In the genomic region with DNA sequence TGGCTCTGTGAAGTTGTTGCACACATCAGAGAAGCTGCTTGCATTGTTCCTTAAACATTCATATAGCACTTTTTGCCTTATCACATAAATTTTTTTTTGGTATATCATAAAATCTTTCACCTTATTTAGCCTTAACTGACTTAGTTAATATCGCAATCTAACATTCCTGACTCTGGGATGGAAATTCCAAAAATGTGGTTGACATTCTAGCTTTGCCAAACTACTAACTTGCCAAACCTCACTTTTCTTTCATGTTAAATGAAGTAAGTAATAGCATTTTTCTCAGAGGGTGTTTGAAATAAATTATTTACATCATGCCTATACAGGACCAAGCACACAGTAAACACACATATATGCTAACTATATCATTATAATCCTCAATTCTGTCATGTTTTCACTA, we compare ENCODE assay signal across 23 cellular contexts.
DNase-seq lines count a peak whose midpoint lies in the region; ATAC-seq and TF ChIP-seq lines count a peak whose summit lies in the region.
"Had no signal": no experiment of that assay in that cellular context is flagged by ENCODE, and none has a peak within 500 bp of the region (broad histone marks: within the 10 kb centered on the region; RNA-seq: fewer than 3 reads in every experiment).

No MANE protein-coding gene starts in this region.

- no peaks in the 10 kb centered on the region for H4K20me1 ChIP-seq in OCI-LY7 (ENCODE audit: insufficient read depth, low read length)
- H4K20me1 ChIP-seq: BLaER1 had no signal

- WGBS in mesendoderm (ENCODE audit: extremely low coverage, insufficient coverage, low lambda C conversion rate), result no CpG with 5 or more reads among the region's 1 CpG

- no peaks in the 10 kb centered on the region for H3K9me2 ChIP-seq in OCI-LY7 (ENCODE audit: insufficient read depth, low read length)

- POLR2A ChIA-PET in OCI-LY7 (lab: Charles Lee), result no interaction called here

- H3K18ac ChIP-seq in mesendoderm (ENCODE audit: low read length), result no peak overlapping the region

- CTCF ChIA-PET in OCI-LY7 (lab: Charles Lee; ENCODE audit: unreplicated experiment), result no interaction called here

- DNase-seq in SK-N-MC (ENCODE audit: low read depth, low spot score) (no peak), astrocyte of the cerebellum (ENCODE audit: low read depth) (peak; percentile 2), mesendoderm (peak; percentile 8), NCI-H1105 treated with DMSO at 0.1 percent for 48 hours (lab: John Stamatoyannopoulos, UW) (no peak), OCI-LY7 (ENCODE audit: low spot score) (no peak)
- DNase-seq: 8988T; ACHN; BE2C; C1 segment of cervical spinal cord; CD4-positive, alpha-beta memory T cell; CD4-positive, CD25-positive, alpha-beta regulatory T cell; CD8-positive, alpha-beta memory T cell; COR-L47; DMS 273 treated with DMSO at 0.1 percent for 48 hours; DMS153; DMS53; DMS79; DND-41; EL; GDM1 had no signal

- no peak overlapping the region for H4K8ac ChIP-seq in mesendoderm (ENCODE audit: low read depth, low read length)

- no peaks in the 10 kb centered on the region for H3K27me3 ChIP-seq in mesendoderm (ENCODE audit: insufficient read depth, low read length, poor library complexity)
- H3K27me3 ChIP-seq: BE2C, BLaER1 had no signal

- H2BK15ac ChIP-seq in mesendoderm (replicated peaks; ENCODE audit: low read depth), result no peak overlapping the region

- H4K5ac ChIP-seq in mesendoderm (ENCODE audit: low read length), result no peak overlapping the region

- intact Hi-C loops in OCI-LY7 (cut with micrococcal nuclease; ENCODE audit: unreplicated experiment), result no loop called here

- no peak for TF ChIP-seq CTCF in astrocyte of the cerebellum (IDR thresholded peaks at IDR 0.05; ENCODE audit: low read depth, low read length, missing control alignments)
- TF ChIP-seq CTCF in OCI-LY7 (conservative IDR thresholded peaks at IDR 0.05; ENCODE audit: low read length), result no peak

- H3K9ac ChIP-seq in SK-N-MC (ENCODE audit: insufficient read length), result no peak overlapping the region
- H3K9ac ChIP-seq in mesendoderm (ENCODE audit: low read length), result no peak overlapping the region
- H3K9ac ChIP-seq: BLaER1 had no signal

- no peaks in the 10 kb centered on the region for H3K79me1 ChIP-seq in mesendoderm (ENCODE audit: low read length)

- H3K4ac ChIP-seq in mesendoderm (ENCODE audit: low read depth, low read length), result no peak overlapping the region

- H3K4me3 ChIP-seq in SK-N-MC (0 out of 2 replicates have a peak overlapping the region, but pooled peaks have one; percentile 1), astrocyte of the cerebellum (ENCODE audit: low read depth, low read length) (no peak overlapping the region), mesendoderm (ENCODE audit: low read length) (no peak overlapping the region), OCI-LY7 (ENCODE audit: low read depth, low read length, poor library complexity, severe bottlenecking) (no peak overlapping the region)
- H3K4me3 ChIP-seq: BLaER1, GM12878 had no signal

- H3K27ac ChIP-seq in SK-N-MC (peak overlapping the region; percentile 28; the same call in 1 of the 2 replicates), mesendoderm (ENCODE audit: low read depth, low read length) (no peak overlapping the region), OCI-LY7 (ENCODE audit: low read depth, low read length, poor library complexity, severe bottlenecking) (no peak overlapping the region)
- H3K27ac ChIP-seq: BLaER1 had no signal

- BruUV-seq in OCI-LY7 (replicated peaks; lab: Mats Ljungman, UMichigan), result no TSS peak

- H2BK120ac ChIP-seq in mesendoderm (ENCODE audit: low read depth, low read length), result no peak overlapping the region

- in situ Hi-C loops in astrocyte of the cerebellum (cut with HindIII; ENCODE audit: low sequenced_read_pairs), result no loop called here

- H2BK5ac ChIP-seq in mesendoderm (ENCODE audit: low read length), result no peak overlapping the region

- H3K4me1 ChIP-seq in mesendoderm (ENCODE audit: control insufficient read depth, low read depth, low read length) (no peaks in the 10 kb centered on the region), OCI-LY7 (ENCODE audit: insufficient read depth, low read length, poor library complexity, severe bottlenecking) (no peaks in the 10 kb centered on the region)
- H3K4me1 ChIP-seq: BLaER1 had no signal

- H3K23ac ChIP-seq in mesendoderm (ENCODE audit: low read length), result no peak overlapping the region

- no peak overlapping the region for H3K56ac ChIP-seq in mesendoderm (ENCODE audit: low read length)

- no peak for ATAC-seq in GM19467 (IDR thresholded peaks at IDR 0.05; ENCODE audit: unreplicated experiment)
- ATAC-seq: GM12878 had no signal

- no peak overlapping the region for H2AFZ ChIP-seq in OCI-LY7 (ENCODE audit: low read length)

- H3K79me2 ChIP-seq in mesendoderm (ENCODE audit: control insufficient read depth, insufficient read depth, low read length), result no peaks in the 10 kb centered on the region
- no peaks in the 10 kb centered on the region for H3K79me2 ChIP-seq in OCI-LY7 (ENCODE audit: insufficient read depth, low read depth, low read length)

- H3K36me3 ChIP-seq in SK-N-MC (ENCODE audit: insufficient read depth, low read length), result no peaks in the 10 kb centered on the region
- H3K36me3 ChIP-seq in mesendoderm (ENCODE audit: control insufficient read depth, insufficient read depth, low read length), result no peaks in the 10 kb centered on the region
- H3K36me3 ChIP-seq in OCI-LY7 (ENCODE audit: insufficient read depth, low read length), result no peaks in the 10 kb centered on the region
- H3K36me3 ChIP-seq: BE2C, BLaER1 had no signal

- H3K9me3 ChIP-seq in SK-N-MC (ENCODE audit: low read depth, low read length) (no peaks in the 10 kb centered on the region), OCI-LY7 (ENCODE audit: low read length) (no peaks in the 10 kb centered on the region)
- H3K9me3 ChIP-seq: BE2C, BLaER1 had no signal

- no peak overlapping the region for H3K4me2 ChIP-seq in mesendoderm (ENCODE audit: low read length)
- H3K4me2 ChIP-seq in OCI-LY7 (ENCODE audit: low read length), result no peak overlapping the region
- H3K4me2 ChIP-seq: BLaER1 had no signal

- H2AK5ac ChIP-seq in mesendoderm (ENCODE audit: low read length), result no peak overlapping the region

Comparison
In these comparisons a context has a peak if more than half of its experiments do, and no peak if none do; other contexts are left out.
1. DNase-seq: peak in astrocyte of the cerebellum (single experiment) and mesendoderm (single experiment); none in SK-N-MC (single experiment), NCI-H1105 treated with DMSO at 0.1 percent for 48 hours (single experiment) and OCI-LY7 (single experiment).